In the genomic region with DNA sequence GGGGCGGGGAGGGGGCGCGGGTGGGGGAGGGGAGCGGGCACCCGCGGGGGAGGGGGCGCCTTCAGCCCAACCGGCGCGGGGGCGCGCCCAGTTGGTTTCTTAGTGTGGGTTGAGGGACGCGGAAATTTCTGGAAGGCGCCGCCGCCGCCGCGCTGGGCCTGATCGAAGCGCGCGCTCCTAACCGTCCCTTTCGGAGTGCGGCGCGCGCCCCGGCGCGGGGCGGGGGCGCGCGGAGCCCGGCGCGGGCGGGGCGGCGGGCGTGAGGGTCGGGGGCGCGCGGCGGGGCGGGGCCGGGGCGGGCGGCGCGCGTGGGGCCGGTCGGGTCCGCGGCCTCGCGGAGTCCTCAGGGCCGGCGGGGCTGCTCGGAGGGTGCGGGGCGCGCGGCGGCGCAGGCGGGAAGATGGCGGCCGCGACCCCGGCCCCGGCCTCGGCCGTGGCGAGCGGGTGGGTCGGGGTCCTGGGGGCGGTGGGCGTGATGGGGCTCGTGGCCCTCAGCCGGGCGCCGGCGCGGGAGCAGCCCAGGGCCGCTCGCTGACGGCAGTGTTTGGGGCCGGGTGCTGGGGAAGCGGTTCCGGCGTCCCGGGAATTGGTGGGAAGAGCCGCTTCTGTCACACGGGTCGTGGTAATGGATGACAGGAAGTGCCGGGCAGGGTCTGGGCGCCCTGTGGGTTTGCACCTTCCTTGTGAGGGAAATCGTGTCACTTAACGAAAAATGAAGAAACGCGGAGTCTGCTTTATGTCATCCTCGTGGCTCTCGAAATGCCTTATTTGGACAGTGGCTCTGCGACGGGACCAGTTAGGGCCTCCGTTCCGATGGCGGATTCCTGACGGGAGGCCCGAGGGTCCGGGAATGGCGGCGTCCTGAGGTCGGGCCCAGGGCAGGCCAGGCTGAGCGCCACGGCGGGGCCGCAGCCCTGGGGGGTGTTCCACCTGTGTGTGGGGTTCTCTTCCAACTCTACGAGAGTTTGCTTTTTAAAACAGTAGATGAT, we compare ENCODE assay signal across 8 cellular contexts. TPM values are rescaled to one million over a fixed set of nuclear protein-coding genes. Genes with fewer than 3 reads are reported as not detected.
DNase-seq lines count a peak whose midpoint lies in the region; ATAC-seq and TF ChIP-seq lines count a peak whose summit lies in the region.

No MANE protein-coding gene starts in this region.

- H3K27ac ChIP-seq in CD4-positive, CD25-positive, alpha-beta regulatory T cell (ENCODE audit: insufficient read depth, low read length, poor library complexity, severe bottlenecking) = peak overlapping the region; percentile 82

- peak overlapping the region; percentile 83 to 94 (median 91) for H3K27ac Mint-ChIP-seq in CD4-positive, CD25-positive, alpha-beta regulatory T cell

- TF ChIP-seq CTCF in mucosa of descending colon (IDR thresholded peaks at IDR 0.05) = no peak

- peak overlapping the region; percentile 90 to 95 (median 92) for H3K4me3 Mint-ChIP-seq in CD4-positive, CD25-positive, alpha-beta regulatory T cell

- peaks cover 10% of the 10 kb centered on the region for H3K36me3 Mint-ChIP-seq in CD4-positive, CD25-positive, alpha-beta regulatory T cell

- H3K27me3 ChIP-seq in CD4-positive, CD25-positive, alpha-beta regulatory T cell (ENCODE audit: control insufficient read depth, insufficient read depth, low read length) = no peaks in the 10 kb centered on the region

- peaks cover 19% of the 10 kb centered on the region for H3K4me1 ChIP-seq in CD4-positive, CD25-positive, alpha-beta regulatory T cell (ENCODE audit: control insufficient read depth, insufficient read depth, low read length, poor library complexity, severe bottlenecking)
- peaks cover 8% of the 10 kb centered on the region for H3K4me1 ChIP-seq in mucosa of descending colon (ENCODE audit: low read depth)

- H3K9me3 ChIP-seq in CD4-positive, CD25-positive, alpha-beta regulatory T cell (ENCODE audit: control insufficient read depth in 2 of 2, low read length in 2 of 2) = no peaks in the 10 kb centered on the region
- H3K9me3 ChIP-seq in mucosa of descending colon = no peaks in the 10 kb centered on the region

- peaks cover 2% of the 10 kb centered on the region for H3K36me3 ChIP-seq in CD4-positive, CD25-positive, alpha-beta regulatory T cell (ENCODE audit: control insufficient read depth, insufficient read depth, low read length)
- H3K36me3 ChIP-seq in mucosa of descending colon (ENCODE audit: low read depth) = peaks cover 6% of the 10 kb centered on the region

- peaks cover 5 to 39% (median 23%) of the 10 kb centered on the region in 4 donors for H3K4me1 Mint-ChIP-seq in CD4-positive, CD25-positive, alpha-beta regulatory T cell

- H3K27me3 Mint-ChIP-seq in CD4-positive, CD25-positive, alpha-beta regulatory T cell = no peaks in the 10 kb centered on the region

- peak; percentile 1 for ATAC-seq in CD4-positive, CD25-positive, alpha-beta regulatory T cell (ENCODE audit: low read depth in 2 of 2)
- peak; percentile 30 for ATAC-seq in GM19351 (IDR thresholded peaks at IDR 0.05; ENCODE audit: unreplicated experiment)
- ATAC-seq in HG03457 (IDR thresholded peaks at IDR 0.05; ENCODE audit: unreplicated experiment) = peak; percentile 15
- peak; percentile 15 for ATAC-seq in mucosa of descending colon

- peak in 2 of 3 donors; percentile 60 to 65 for DNase-seq in CD4-positive, CD25-positive, alpha-beta regulatory T cell
- DNase-seq in NK-92 treated with Interleukin-12 subunit alpha and Interleukin-12 subunit beta, amount 100 ng/mL, for 24 hours (lab: John Stamatoyannopoulos, UW) = peak; percentile 76
- DNase-seq in activated CD8-positive, alpha-beta memory T cell treated with anti-CD3 and anti-CD28 coated beads, Interleukin-2, amount 50 U/mL, for 4 hours = peak; percentile 70
- DNase-seq in epidermal melanocyte (ENCODE audit: insufficient read length, low spot score) (peak; percentile 65), mucosa of descending colon (peak; percentile 56 to 81 (median 70))
- DNase-seq in stimulated activated CD8-positive, alpha-beta memory T cell treated with anti-CD3 and anti-CD28 coated beads, Interleukin-7, amount 100 ng/mL, for 1 hour (ENCODE audit: low read depth in 2 of 2) = peak; percentile 12 to 29

- peak overlapping the region; percentile 82 for H3K4me3 ChIP-seq in CD4-positive, CD25-positive, alpha-beta regulatory T cell (ENCODE audit: low read depth, low read length)
- peak overlapping the region; percentile 74 for H3K4me3 ChIP-seq in mucosa of descending colon

- intact Hi-C loops in mucosa of descending colon (cut with DNase I, micrococcal nuclease) = no loop called here

- H3K9me3 Mint-ChIP-seq in CD4-positive, CD25-positive, alpha-beta regulatory T cell = no peaks in the 10 kb centered on the region

RNA-seq across cellular contexts. Expression of a gene that starts 0.8 kb away (rescaled TPM):
- total RNA-seq in CD4-positive, CD25-positive, alpha-beta regulatory T cell = 21.5 TPM
- 10 to 100 TPM; 13.0 to 22.6 (median 16.8) TPM for polyA plus RNA-seq in CD4-positive, CD25-positive, alpha-beta regulatory T cell
- 10 to 100 TPM; 14.3 to 26.1 (median 16.3) TPM for total RNA-seq in mucosa of descending colon

RNA-seq across cellular contexts. Expression of a gene that starts 49.7 kb away (rescaled TPM):
- not detected for total RNA-seq in CD4-positive, CD25-positive, alpha-beta regulatory T cell
- polyA plus RNA-seq in CD4-positive, CD25-positive, alpha-beta regulatory T cell = under 1 TPM in 2 of 4 donors, not detected in 2; 0.07 to 0.23 TPM
- total RNA-seq in mucosa of descending colon = not detected

Comparison
In these comparisons a context has a peak if more than half of its experiments do, and no peak if none do; other contexts are left out.
1. Peak in every context shown above with its lines: DNase-seq, ATAC-seq, H3K4me3 ChIP-seq and H3K27ac ChIP-seq.
2. DNase-seq: peak in every context shown above with its lines; median percentile 76 in NK-92 treated with Interleukin-12 subunit alpha and Interleukin-12 subunit beta, amount 100 ng/mL, for 24 hours; 70 in activated CD8-positive, alpha-beta memory T cell treated with anti-CD3 and anti-CD28 coated beads, Interleukin-2, amount 50 U/mL, for 4 hours; 70 in mucosa of descending colon; 65 in epidermal melanocyte; 62 in CD4-positive, CD25-positive, alpha-beta regulatory T cell; 20 in stimulated activated CD8-positive, alpha-beta memory T cell treated with anti-CD3 and anti-CD28 coated beads, Interleukin-7, amount 100 ng/mL, for 1 hour.